ENCODE assay signal across 1 cellular context in the genomic region with DNA sequence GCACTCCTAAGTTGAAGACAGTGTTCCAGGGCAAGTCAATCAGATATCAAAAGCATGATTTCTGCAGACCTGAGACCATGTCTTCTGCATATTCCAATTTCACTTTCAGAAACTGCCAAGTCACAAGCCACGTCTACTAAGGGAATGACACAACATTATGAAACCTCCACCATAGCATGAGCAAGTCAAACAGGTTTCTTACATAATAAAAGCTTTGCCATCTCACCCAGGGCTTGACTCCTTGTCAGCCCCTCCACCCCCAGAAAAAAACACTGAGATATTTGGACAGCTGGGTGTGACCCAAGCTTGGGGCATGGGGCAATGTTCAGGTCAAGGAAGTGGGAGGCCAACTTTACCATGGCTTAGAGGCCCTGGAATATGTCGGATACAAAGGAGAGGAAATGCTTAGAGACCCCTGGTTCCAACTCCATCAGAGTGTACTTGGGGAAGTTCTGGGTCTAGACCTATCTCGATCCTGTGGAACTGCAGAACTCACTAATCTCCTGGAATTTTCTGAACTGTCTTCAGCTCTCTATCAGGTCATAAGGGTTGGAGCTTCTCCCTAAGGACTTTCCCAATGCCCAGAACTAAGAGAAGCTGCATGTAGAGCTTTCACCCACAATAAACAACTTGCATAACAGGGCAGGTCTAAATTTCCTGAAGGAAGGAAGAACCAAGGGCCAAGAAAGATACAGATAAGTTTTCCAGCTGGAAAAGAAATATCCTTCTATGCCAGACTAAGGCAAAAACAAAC.
TF ChIP-seq lines count a peak whose summit lies in the region.

No MANE protein-coding gene starts in this region.

TF ChIP-seq in HepG2, 621 proteins besides CTCF, POLR2A, EP300 and RAD21 (continued from another document):
- TF ChIP-seq, protein P1, sequence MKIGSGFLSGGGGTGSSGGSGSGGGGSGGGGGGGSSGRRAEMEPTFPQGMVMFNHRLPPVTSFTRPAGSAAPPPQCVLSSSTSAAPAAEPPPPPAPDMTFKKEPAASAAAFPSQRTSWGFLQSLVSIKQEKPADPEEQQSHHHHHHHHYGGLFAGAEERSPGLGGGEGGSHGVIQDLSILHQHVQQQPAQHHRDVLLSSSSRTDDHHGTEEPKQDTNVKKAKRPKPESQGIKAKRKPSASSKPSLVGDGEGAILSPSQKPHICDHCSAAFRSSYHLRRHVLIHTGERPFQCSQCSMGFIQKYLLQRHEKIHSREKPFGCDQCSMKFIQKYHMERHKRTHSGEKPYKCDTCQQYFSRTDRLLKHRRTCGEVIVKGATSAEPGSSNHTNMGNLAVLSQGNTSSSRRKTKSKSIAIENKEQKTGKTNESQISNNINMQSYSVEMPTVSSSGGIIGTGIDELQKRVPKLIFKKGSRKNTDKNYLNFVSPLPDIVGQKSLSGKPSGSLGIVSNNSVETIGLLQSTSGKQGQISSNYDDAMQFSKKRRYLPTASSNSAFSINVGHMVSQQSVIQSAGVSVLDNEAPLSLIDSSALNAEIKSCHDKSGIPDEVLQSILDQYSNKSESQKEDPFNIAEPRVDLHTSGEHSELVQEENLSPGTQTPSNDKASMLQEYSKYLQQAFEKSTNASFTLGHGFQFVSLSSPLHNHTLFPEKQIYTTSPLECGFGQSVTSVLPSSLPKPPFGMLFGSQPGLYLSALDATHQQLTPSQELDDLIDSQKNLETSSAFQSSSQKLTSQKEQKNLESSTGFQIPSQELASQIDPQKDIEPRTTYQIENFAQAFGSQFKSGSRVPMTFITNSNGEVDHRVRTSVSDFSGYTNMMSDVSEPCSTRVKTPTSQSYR (CRISPR knock-in tag; IDR thresholded peaks at IDR 0.05; ENCODE audit: borderline replicate concordance), result no peak
- TF ChIP-seq ZNF749 (CRISPR knock-in tag; IDR thresholded peaks at IDR 0.05; ENCODE audit: borderline replicate concordance) (no peak), ZNF276 (CRISPR knock-in tag; IDR thresholded peaks at IDR 0.05; ENCODE audit: low read depth) (no peak), ATF7 (IDR thresholded peaks at IDR 0.05) (no peak), ATF7 (CRISPR knock-in tag; IDR thresholded peaks at IDR 0.05) (no peak), KDM2A (CRISPR knock-in tag; IDR thresholded peaks at IDR 0.05; ENCODE audit: borderline replicate concordance, low read depth) (no peak)
